8 cellular contexts compared by ENCODE assay signal in genomic region chr6:109453594-109454482, GRCh38. TPM values are rescaled to one million over a fixed set of nuclear protein-coding genes. Genes with fewer than 3 reads are reported as not detected.
DNase-seq lines count a peak whose midpoint lies in the region; ATAC-seq and TF ChIP-seq lines count a peak whose summit lies in the region.

No MANE protein-coding gene starts in this region.

- no peak for ATAC-seq in activated T-cell treated with anti-CD3 and anti-CD28 coated beads, Interleukin-2, amount 50 U/mL, for 4 hours
- no peak for ATAC-seq in gastroesophageal sphincter
- no peak for ATAC-seq in GM21619 (IDR thresholded peaks at IDR 0.05; ENCODE audit: unreplicated experiment)
- no peak for ATAC-seq in HG02763 (IDR thresholded peaks at IDR 0.05; ENCODE audit: unreplicated experiment)
- no peak for ATAC-seq in HG03460 (IDR thresholded peaks at IDR 0.05; ENCODE audit: unreplicated experiment)

- H3K27ac ChIP-seq in SJSA1 (no peak overlapping the region), gastroesophageal sphincter (peak overlapping the region in 3 of 4 donors; percentile 76 to 82 (median 81)), suprapubic skin (peak overlapping the region; percentile 70)

- TF ChIP-seq EP300 in gastroesophageal sphincter (IDR thresholded peaks at IDR 0.05) (no peak), suprapubic skin (IDR thresholded peaks at IDR 0.05) (no peak)

- peaks cover 5% of the 10 kb centered on the region for H3K36me3 Mint-ChIP-seq in activated T-cell treated with anti-CD3 and anti-CD28 coated beads, Interleukin-2, amount 50 U/mL, for 4 hours (ENCODE audit: insufficient read depth)

- H3K4me3 Mint-ChIP-seq in activated T-cell treated with anti-CD3 and anti-CD28 coated beads, Interleukin-2, amount 50 U/mL, for 4 hours = peak overlapping the region; percentile 90

- H3K36me3 ChIP-seq in SJSA1 (peaks cover 56% of the 10 kb centered on the region), gastroesophageal sphincter (peaks cover 0 to 13% of the 10 kb centered on the region in 2 donors), suprapubic skin (peaks cover 15% of the 10 kb centered on the region)

- H3K4me1 ChIP-seq in SJSA1 (replicated peaks) (peaks cover 19% of the 10 kb centered on the region), gastroesophageal sphincter (peaks cover 0 to 32% (median 12%) of the 10 kb centered on the region in 3 donors), suprapubic skin (peaks cover 49% of the 10 kb centered on the region)

- H3K4me1 Mint-ChIP-seq in activated T-cell treated with anti-CD3 and anti-CD28 coated beads, Interleukin-2, amount 50 U/mL, for 4 hours (ENCODE audit: low read depth) = peaks cover 70% of the 10 kb centered on the region

- no peaks in the 10 kb centered on the region for H3K27me3 Mint-ChIP-seq in activated T-cell treated with anti-CD3 and anti-CD28 coated beads, Interleukin-2, amount 50 U/mL, for 4 hours (ENCODE audit: low read depth)

- DNase-seq in activated T-cell treated with anti-CD3 and anti-CD28 coated beads, Interleukin-2, amount 50 U/mL, for 4 hours = no peak
- DNase-seq in activated T-cell treated with anti-CD3 and anti-CD28 coated beads for 4 hours (no peak), SJSA1 (ENCODE audit: low read depth in 1 of 2, low spot score in 2 of 2) (no peak), suprapubic skin (ENCODE audit: low spot score in 2 of 2) (no peak)

- no peak for TF ChIP-seq CTCF in gastroesophageal sphincter (IDR thresholded peaks at IDR 0.05)
- TF ChIP-seq CTCF in suprapubic skin (IDR thresholded peaks at IDR 0.05) = no peak

- H3K9me3 ChIP-seq in SJSA1 (replicated peaks) (no peaks in the 10 kb centered on the region), gastroesophageal sphincter (no peaks in the 10 kb centered on the region), suprapubic skin (no peaks in the 10 kb centered on the region)

- H3K27me3 ChIP-seq in SJSA1 (replicated peaks) (no peaks in the 10 kb centered on the region), gastroesophageal sphincter (no peaks in the 10 kb centered on the region), suprapubic skin (no peaks in the 10 kb centered on the region)

- TF ChIP-seq POLR2A in gastroesophageal sphincter (IDR thresholded peaks at IDR 0.05) = no peak
- no peak for TF ChIP-seq POLR2A in suprapubic skin (IDR thresholded peaks at IDR 0.05)

- WGBS in gastroesophageal sphincter (ENCODE audit: low coverage in 1 of 2), 2 donors = 60 to 74% methylated on average over 2 of the region's 27 CpGs
- WGBS in suprapubic skin = 88% methylated on average over 23 of the region's 27 CpGs

- H3K4me3 ChIP-seq in SJSA1 = peak overlapping the region; percentile 96; the same call in 1 of the 2 replicates
- H3K4me3 ChIP-seq in gastroesophageal sphincter = peak overlapping the region in 1 of 2 donors; percentile 87
- peak overlapping the region; percentile 56 for H3K4me3 ChIP-seq in suprapubic skin

- no peaks in the 10 kb centered on the region for H3K9me3 Mint-ChIP-seq in activated T-cell treated with anti-CD3 and anti-CD28 coated beads, Interleukin-2, amount 50 U/mL, for 4 hours

RNA-seq across cellular contexts. Expression of gene MICAL1, which starts 1.7 kb away (rescaled TPM):
- 10 to 100 TPM in 2 of 3 donors, 1 to 10 TPM in 1; 7.6 to 12.5 (median 12.4) TPM for total RNA-seq in activated T-cell treated with anti-CD3 and anti-CD28 coated beads, Interleukin-2, amount 50 U/mL, for 4 hours
- total RNA-seq in SJSA1 (2014; rRNA removed; shearing (Covaris generic)) = 45.7 and 51.9 TPM in 2 replicates
- total RNA-seq in gastroesophageal sphincter = 10 to 100 TPM; 13.6 to 26.8 (median 20.9) TPM
- total RNA-seq in suprapubic skin = 10 to 100 TPM; 22.0 to 45.9 (median 28.8) TPM

RNA-seq across cellular contexts. Expression of gene SMPD2, which starts 13.3 kb away (rescaled TPM):
- 10 to 100 TPM; 12.5 to 19.4 (median 15.6) TPM for total RNA-seq in activated T-cell treated with anti-CD3 and anti-CD28 coated beads, Interleukin-2, amount 50 U/mL, for 4 hours
- total RNA-seq in SJSA1 (2014; rRNA removed; shearing (Covaris generic)) = 6.0 and 9.9 TPM in 2 replicates
- total RNA-seq in gastroesophageal sphincter (1 to 10 TPM; 3.5 to 7.5 (median 6.4) TPM), suprapubic skin (10 to 100 TPM; 21.8 to 34.5 (median 28.1) TPM)

RNA-seq across cellular contexts. Expression of gene PPIL6, which starts 13.4 kb away (rescaled TPM):
- under 1 TPM; 0.13 to 0.46 (median 0.27) TPM for total RNA-seq in activated T-cell treated with anti-CD3 and anti-CD28 coated beads, Interleukin-2, amount 50 U/mL, for 4 hours
- 0.29 TPM in 1 of 2 replicates, not detected in the other for total RNA-seq in SJSA1 (2014; rRNA removed; shearing (Covaris generic))
- total RNA-seq in gastroesophageal sphincter = 1 to 10 TPM; 1.9 to 9.0 (median 2.5) TPM
- 1 to 10 TPM; 1.7 to 7.9 (median 3.2) TPM for total RNA-seq in suprapubic skin

RNA-seq across cellular contexts. Expression of gene ZBTB24, which starts 29.2 kb away (rescaled TPM):
- 10 to 100 TPM; 13.9 to 15.5 (median 14.8) TPM for total RNA-seq in activated T-cell treated with anti-CD3 and anti-CD28 coated beads, Interleukin-2, amount 50 U/mL, for 4 hours
- 11.2 and 16.7 TPM in 2 replicates for total RNA-seq in SJSA1 (2014; rRNA removed; shearing (Covaris generic))
- total RNA-seq in gastroesophageal sphincter = 1 to 10 TPM; 6.2 to 8.9 (median 7.0) TPM
- 10 to 100 TPM in 3 of 4 donors, 1 to 10 TPM in 1; 8.1 to 11.6 (median 11.2) TPM for total RNA-seq in suprapubic skin
